Comparison of ENCODE assay signal across 8 cellular contexts in the genomic region with DNA sequence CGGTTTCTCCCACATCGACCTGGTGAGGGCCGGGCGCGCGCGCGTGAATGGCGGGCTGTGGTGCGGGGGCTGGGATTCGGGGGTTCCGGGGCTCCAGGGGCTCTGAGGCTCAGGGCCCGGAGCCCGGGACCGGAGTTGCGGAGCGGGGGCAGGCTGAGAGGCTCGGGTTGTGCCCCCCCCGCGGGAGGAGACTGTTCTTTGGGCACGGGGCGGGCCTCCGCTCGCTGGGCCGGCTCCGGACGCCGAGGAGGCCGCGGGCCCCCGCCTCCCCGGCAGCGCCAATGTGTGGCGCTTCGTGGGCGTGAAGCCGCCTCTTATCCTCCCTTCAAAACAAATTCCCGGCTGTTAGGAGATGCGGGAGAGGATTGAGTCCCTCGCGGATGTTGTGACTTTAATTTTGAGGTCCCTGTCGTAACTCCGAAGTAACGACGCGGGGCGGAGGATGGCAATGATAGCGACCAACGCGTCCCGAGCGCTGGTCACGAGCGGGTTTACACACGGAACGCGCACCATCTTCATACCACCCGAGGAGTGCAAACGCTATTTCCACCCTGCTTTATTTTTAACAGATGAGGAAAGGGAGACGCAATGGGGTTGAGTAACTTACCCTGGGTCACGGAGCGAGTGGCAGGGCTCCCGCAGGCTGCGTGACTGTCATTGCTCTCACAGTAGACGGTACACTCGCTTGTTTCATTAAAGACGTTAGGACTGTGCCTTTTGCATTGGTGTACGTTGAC. TPM values are rescaled to one million over a fixed set of nuclear protein-coding genes. Genes with fewer than 3 reads are reported as not detected.
DNase-seq lines count a peak whose midpoint lies in the region; ATAC-seq and TF ChIP-seq lines count a peak whose summit lies in the region.

No MANE protein-coding gene starts in this region.

- H3K27me3 Mint-ChIP-seq in MCF 10A (ENCODE audit: insufficient read depth, unreplicated experiment) = no peaks in the 10 kb centered on the region

- POLR2A ChIA-PET in MCF 10A (lab: Yijun Ruan, JAX) = interaction anchor here (0.8 to 2.1 kb wide), 13 partner anchors 9 to 1457 kb away, joined by 3 to 10 read pairs (median 5); a partner anchor contains a TSS

- peak overlapping the region; percentile 97 for H3K9ac ChIP-seq in smooth muscle cell (ENCODE audit: low read depth)

- H3K4me3 ChIP-seq in Peyer's patch = peak overlapping the region; percentile 60 to 97 (median 86)
- peak overlapping the region; percentile 97 for H3K4me3 ChIP-seq in smooth muscle cell

- DNase-seq in AG08395 (ENCODE audit: low spot score) = peak; percentile 58
- DNase-seq in Peyer's patch = peak in 2 of 3 donors; percentile 53 to 70
- peak; percentile 47 for DNase-seq in MCF 10A (ENCODE audit: unreplicated experiment)
- DNase-seq in inferior parietal cortex (ENCODE audit: extremely low spot score) = peak; percentile 39
- DNase-seq in smooth muscle cell (lab: John Stamatoyannopoulos, UW; ENCODE audit: unreplicated experiment) = peak; percentile 34
- no peak for DNase-seq in NCI-H1436 (lab: John Stamatoyannopoulos, UW)

- peaks cover 6% of the 10 kb centered on the region for H3F3A ChIP-seq in smooth muscle cell (ENCODE audit: low read depth)

- peak overlapping the region; percentile 88 for H3K4me3 Mint-ChIP-seq in MCF 10A (ENCODE audit: unreplicated experiment)

- no peaks in the 10 kb centered on the region for H3K27me3 ChIP-seq in Peyer's patch
- no peaks in the 10 kb centered on the region for H3K27me3 ChIP-seq in smooth muscle cell (ENCODE audit: low read depth)

- peak overlapping the region; percentile 98 for H3K4me2 ChIP-seq in smooth muscle cell

- under 1% methylated on average over 52 of the region's 68 CpGs for WGBS in smooth muscle cell (ENCODE audit: low lambda C conversion rate)

- H3K36me3 ChIP-seq in Peyer's patch (peaks cover 0 to 14% (median 0%) of the 10 kb centered on the region in 3 donors), smooth muscle cell (ENCODE audit: low read depth) (no peaks in the 10 kb centered on the region)

- H3K4me1 ChIP-seq in Peyer's patch = peaks cover 0 to 27% (median 9%) of the 10 kb centered on the region in 4 donors
- peaks cover 27% of the 10 kb centered on the region for H3K4me1 ChIP-seq in smooth muscle cell (ENCODE audit: low read depth)

- peaks cover 50% of the 10 kb centered on the region for H4K20me1 ChIP-seq in smooth muscle cell (ENCODE audit: low read depth)

- peaks cover 42% of the 10 kb centered on the region for H3K36me3 Mint-ChIP-seq in MCF 10A (ENCODE audit: insufficient read depth, unreplicated experiment)

- CTCF ChIA-PET in MCF 10A (lab: Yijun Ruan, JAX) = interaction anchor here (0.6 to 1.1 kb wide), 6 partner anchors 8 to 234 kb away, joined by 3 to 6 read pairs (median 3); no protein-coding TSS in a partner anchor

- peaks cover 61% of the 10 kb centered on the region for H3K79me2 ChIP-seq in smooth muscle cell (ENCODE audit: low read depth)

- H3K9me3 Mint-ChIP-seq in MCF 10A (ENCODE audit: unreplicated experiment) = no peaks in the 10 kb centered on the region

- intact Hi-C loops in MCF 10A (cut with micrococcal nuclease) = no loop called here

- no peak for TF ChIP-seq POLR2A in GM18505 (IDR thresholded peaks at IDR 0.05; ENCODE audit: borderline replicate concordance, extremely low read depth, insufficient read depth, insufficient read length)
- TF ChIP-seq POLR2A in Peyer's patch (IDR thresholded peaks at IDR 0.05) = no peak

- H3K27ac ChIP-seq in Peyer's patch = peak overlapping the region; percentile 76 to 95 (median 82)
- peak overlapping the region; percentile 90 for H3K27ac ChIP-seq in smooth muscle cell (ENCODE audit: low read depth)

- H3K27ac Mint-ChIP-seq in MCF 10A (ENCODE audit: low read depth, unreplicated experiment) = peak overlapping the region; percentile 88

- H3K9me3 ChIP-seq in Peyer's patch (no peaks in the 10 kb centered on the region), smooth muscle cell (replicated peaks; ENCODE audit: low read depth) (no peaks in the 10 kb centered on the region)

- no TSS peak for BruUV-seq in MCF 10A (replicated peaks; lab: Mats Ljungman, UMichigan)

- peaks cover 13% of the 10 kb centered on the region for H3K4me1 Mint-ChIP-seq in MCF 10A (ENCODE audit: insufficient read depth, unreplicated experiment)

- peak overlapping the region; percentile 97 for H2AFZ ChIP-seq in smooth muscle cell (ENCODE audit: low read depth)

- TF ChIP-seq CTCF in Peyer's patch (IDR thresholded peaks at IDR 0.05) (no peak), MCF 10A (IDR thresholded peaks at IDR 0.05; ENCODE audit: unreplicated experiment) (no peak), smooth muscle cell (IDR thresholded peaks at IDR 0.05; ENCODE audit: borderline replicate concordance, insufficient read depth, poor library complexity, severe bottlenecking) (no peak)

- ATAC-seq in GM18505 (IDR thresholded peaks at IDR 0.05; ENCODE audit: unreplicated experiment) = peak; percentile 39
- peak; percentile 44 for ATAC-seq in HG03045 (IDR thresholded peaks at IDR 0.05; ENCODE audit: unreplicated experiment)

RNA-seq across cellular contexts. Expression of a gene that starts 0.5 kb away (rescaled TPM):
- total RNA-seq in Peyer's patch (100 to 1,000 TPM in 1 of 4 donors, 10 to 100 TPM in 3; 34.0 to 102 (median 49.2) TPM), MCF 10A (2022) (118 and 126 TPM in 2 replicates), smooth muscle cell (129 and 139 TPM in 2 replicates)
- polyA plus RNA-seq in smooth muscle cell = 66.7 and 77.7 TPM in 2 replicates

RNA-seq across cellular contexts. Expression of a gene that starts 24.5 kb away (rescaled TPM):
- total RNA-seq in Peyer's patch (10 to 100 TPM in 2 of 4 donors, 1 to 10 TPM in 2; 8.6 to 14.0 (median 10.3) TPM), MCF 10A (2022) (11.1 and 24.4 TPM in 2 replicates), smooth muscle cell (6.0 and 14.5 TPM in 2 replicates)
- polyA plus RNA-seq in smooth muscle cell = 4.3 and 4.4 TPM in 2 replicates

RNA-seq across cellular contexts. Expression of a gene that starts 52.8 kb away (rescaled TPM):
- total RNA-seq in Peyer's patch (10 to 100 TPM in 1 of 4 donors, 1 to 10 TPM in 3; 1.2 to 18.2 (median 4.7) TPM), MCF 10A (2022) (15.9 and 22.6 TPM in 2 replicates), smooth muscle cell (9.5 and 13.8 TPM in 2 replicates)
- polyA plus RNA-seq in smooth muscle cell = 13.1 and 16.0 TPM in 2 replicates
